In the genomic region with DNA sequence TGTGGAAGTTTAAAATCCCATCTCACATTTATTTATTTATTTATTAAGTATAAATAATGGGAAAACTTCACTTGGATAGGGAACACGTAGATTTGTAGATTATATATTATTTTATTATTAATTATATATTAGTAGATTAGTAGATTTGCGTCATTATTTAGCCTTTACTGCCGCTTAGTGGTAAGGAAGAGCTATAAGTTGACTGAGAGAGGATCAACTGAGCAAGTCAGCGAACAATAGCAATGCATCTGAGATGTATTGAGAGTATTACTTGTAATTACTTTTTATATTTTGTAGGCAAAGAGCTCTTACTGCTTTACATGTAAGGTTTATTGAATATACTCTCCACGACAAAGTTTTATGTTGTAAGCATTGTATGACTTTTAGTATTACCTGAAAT, we compare ENCODE assay signal across 9 cellular contexts.
DNase-seq lines count a peak whose midpoint lies in the region; ATAC-seq and TF ChIP-seq lines count a peak whose summit lies in the region.
"Had no signal": no experiment of that assay in that cellular context is flagged by ENCODE, and none has a peak within 500 bp of the region (broad histone marks: within the 10 kb centered on the region; RNA-seq: fewer than 3 reads in every experiment).

No MANE protein-coding gene starts in this region.

- H3K4me1 ChIP-seq in heart right ventricle (no peaks in the 10 kb centered on the region), right cardiac atrium (ENCODE audit: control insufficient read depth, insufficient read depth, low read length) (no peaks in the 10 kb centered on the region)

- DNase-seq in heart right ventricle = no peak
- no peak for DNase-seq in right cardiac atrium
- DNase-seq in OCI-M1 (lab: John Stamatoyannopoulos, UW) = peak; percentile 31
- peak; percentile 14 for DNase-seq in fibroblast of the conjunctiva (ENCODE audit: low read depth)
- DNase-seq in stimulated activated effector memory CD8-positive, alpha-beta T cell treated with anti-CD3 and anti-CD28 coated beads, Interleukin-12 subunit alpha, Interleukin-12 subunit beta, amount 100 ng/mL, for 72 hours (ENCODE audit: low spot score in 2 of 2) = no peak
- DNase-seq in head of caudate nucleus = no peak
- no peak for DNase-seq in sciatic nerve (ENCODE audit: low spot score)
- DNase-seq: NCI-H774 had no signal

- H3K27ac ChIP-seq in heart right ventricle (no peak overlapping the region), right cardiac atrium (ENCODE audit: low read length) (no peak overlapping the region)

- no peaks in the 10 kb centered on the region for H3K9me3 Mint-ChIP-seq in stimulated activated effector memory CD8-positive, alpha-beta T cell treated with anti-CD3 and anti-CD28 coated beads, Interleukin-12 subunit alpha, Interleukin-12 subunit beta, amount 100 ng/mL, for 72 hours

- no peak overlapping the region for H3K27ac Mint-ChIP-seq in stimulated activated effector memory CD8-positive, alpha-beta T cell treated with anti-CD3 and anti-CD28 coated beads, Interleukin-12 subunit alpha, Interleukin-12 subunit beta, amount 100 ng/mL, for 72 hours

- no peak overlapping the region for H3K4me3 Mint-ChIP-seq in stimulated activated effector memory CD8-positive, alpha-beta T cell treated with anti-CD3 and anti-CD28 coated beads, Interleukin-12 subunit alpha, Interleukin-12 subunit beta, amount 100 ng/mL, for 72 hours

- WGBS in heart right ventricle, 2 donors = 8 to 14% methylated on average over 5 of the region's 5 CpGs
- 6% methylated on average over 5 of the region's 5 CpGs for WGBS in right cardiac atrium

- H3K36me3 Mint-ChIP-seq in stimulated activated effector memory CD8-positive, alpha-beta T cell treated with anti-CD3 and anti-CD28 coated beads, Interleukin-12 subunit alpha, Interleukin-12 subunit beta, amount 100 ng/mL, for 72 hours = no peaks in the 10 kb centered on the region

- ATAC-seq in heart right ventricle = no peak
- ATAC-seq in right cardiac atrium = no peak
- no peak for ATAC-seq in stimulated activated effector memory CD8-positive, alpha-beta T cell treated with anti-CD3 and anti-CD28 coated beads, Interleukin-12 subunit alpha, Interleukin-12 subunit beta, amount 100 ng/mL, for 72 hours
- ATAC-seq in sciatic nerve = no peak
- no peak for ATAC-seq in GM21825 (IDR thresholded peaks at IDR 0.05; ENCODE audit: unreplicated experiment)

- TF ChIP-seq CTCF in heart right ventricle (IDR thresholded peaks at IDR 0.05) = peak in 8 of 9 donors; percentile 9 to 67 (median 52)

- H3K4me3 ChIP-seq in heart right ventricle (no peak overlapping the region), right cardiac atrium (ENCODE audit: low read length) (no peak overlapping the region)

- intact Hi-C loops in heart right ventricle (cut with DNase I) = loop anchor here in 8 of 10 donors (5.0 to 10.0 kb wide), 2 partner anchors 1244 to 1246 kb away; no protein-coding TSS in a partner anchor
- intact Hi-C loops in right cardiac atrium (cut with DNase I) = loop anchor here in 2 of 4 donors (10.0 kb wide), 1 partner anchor 1246 kb away; no protein-coding TSS in a partner anchor
- intact Hi-C loops in head of caudate nucleus (cut with DNase I) = no loop called here
- intact Hi-C loops in sciatic nerve (cut with DNase I) = no loop called here

- H3K4me1 Mint-ChIP-seq in stimulated activated effector memory CD8-positive, alpha-beta T cell treated with anti-CD3 and anti-CD28 coated beads, Interleukin-12 subunit alpha, Interleukin-12 subunit beta, amount 100 ng/mL, for 72 hours = no peaks in the 10 kb centered on the region

- peaks cover 0 to 30% (median 0%) of the 10 kb centered on the region in 7 donors for H3K27me3 ChIP-seq in heart right ventricle
- H3K27me3 ChIP-seq in right cardiac atrium (ENCODE audit: control insufficient read depth, insufficient read depth) = no peaks in the 10 kb centered on the region

- H3K9me3 ChIP-seq in heart right ventricle = no peaks in the 10 kb centered on the region
- no peaks in the 10 kb centered on the region for H3K9me3 ChIP-seq in right cardiac atrium (ENCODE audit: control insufficient read depth, low read length)

- no peaks in the 10 kb centered on the region for H3K36me3 ChIP-seq in heart right ventricle

Comparison
In these comparisons a context has a peak if more than half of its experiments do, and no peak if none do; other contexts are left out.
1. DNase-seq: peak in OCI-M1 (single experiment) and fibroblast of the conjunctiva (single experiment); none in heart right ventricle (0 of 2), right cardiac atrium (0 of 3), stimulated activated effector memory CD8-positive, alpha-beta T cell treated with anti-CD3 and anti-CD28 coated beads, Interleukin-12 subunit alpha, Interleukin-12 subunit beta, amount 100 ng/mL, for 72 hours (0 of 2), head of caudate nucleus (0 of 42) and sciatic nerve (single experiment).
2. intact Hi-C loops: an anchor here in heart right ventricle (5.0 to 10.0 kb wide); none called in head of caudate nucleus and sciatic nerve.